27 cellular contexts compared by ENCODE assay signal in genomic region chrX:51569561-51569960, GRCh38. TPM values are rescaled to one million over a fixed set of nuclear protein-coding genes. Genes with fewer than 3 reads are reported as not detected.
"Had no signal": no experiment of that assay in that cellular context is flagged by ENCODE, and none has a peak within 500 bp of the region (broad histone marks: within the 10 kb centered on the region; RNA-seq: fewer than 3 reads in every experiment).

No MANE protein-coding gene starts in this region.

- H3K9me3 Mint-ChIP-seq: activated naive CD8-positive, alpha-beta T cell treated with anti-CD3 and anti-CD28 coated beads, Interleukin-2, amount 50 U/mL, for 24 hours; brain; immature natural killer cell; nephron; stimulated activated naive CD8-positive, alpha-beta T cell treated with anti-CD3 and anti-CD28 coated beads, Interleukin-15, Interleukin-2, amounts not matched to agents 100 ng/mL and 50 ng/mL, for 24 hours; T-cell; T-helper 2 cell treated with Interferon-gamma antibody and Interleukin-4, amounts not matched to agents 5 μg/mL and 100 μg/mL, for 36 hours had no signal

- H3K27me3 ChIP-seq: esophagus squamous epithelium, neutrophil, pancreas, thyroid gland, upper lobe of right lung had no signal

- H3K4me1 ChIP-seq: esophagus squamous epithelium, pancreas, thyroid gland, upper lobe of right lung had no signal

- H3K27me3 Mint-ChIP-seq: stimulated activated naive CD8-positive, alpha-beta T cell treated with anti-CD3 and anti-CD28 coated beads, Interleukin-15, Interleukin-2, amounts not matched to agents 100 ng/mL and 50 ng/mL, for 24 hours had no signal

- H3K27ac ChIP-seq: esophagus squamous epithelium, neutrophil, pancreas, thyroid gland, upper lobe of right lung had no signal

- ATAC-seq: activated naive CD8-positive, alpha-beta T cell treated with anti-CD3 and anti-CD28 coated beads, Interleukin-2, amount 50 U/mL, for 24 hours; left ventricle myocardium superior; pancreas; right cardiac atrium; T-cell; upper lobe of right lung had no signal

- FAIRE-seq: colon, pancreas had no signal

- H3K36me3 ChIP-seq: esophagus squamous epithelium, neutrophil, pancreas, thyroid gland, upper lobe of right lung had no signal

- H3K9me3 ChIP-seq: esophagus squamous epithelium, neutrophil, pancreas, thyroid gland, upper lobe of right lung had no signal

- H3K4me1 Mint-ChIP-seq: activated naive CD8-positive, alpha-beta T cell treated with anti-CD3 and anti-CD28 coated beads, Interleukin-2, amount 50 U/mL, for 24 hours; brain; immature natural killer cell; T-cell had no signal

- DNase-seq: activated CD8-positive, alpha-beta memory T cell treated with anti-CD3 and anti-CD28 coated beads for 24 hours; activated CD8-positive, alpha-beta memory T cell treated with anti-CD3 and anti-CD28 coated beads, Interleukin-2, amount 50 U/mL, for 4 hours; activated naive CD4-positive, alpha-beta T cell treated with anti-CD3 and anti-CD28 coated beads, Interleukin-2, amount 50 U/mL, for 16 hours; activated naive CD8-positive, alpha-beta T cell treated with anti-CD3 and anti-CD28 coated beads, Interleukin-2, amount 50 U/mL, for 24 hours; activated T-cell treated with anti-CD3 and anti-CD28 coated beads, Interleukin-2, amount 50 U/mL, for 48 hours; anterior cingulate cortex; central memory CD4-positive, alpha-beta T cell; effector memory CD4-positive, alpha-beta T cell; esophagus squamous epithelium; immature natural killer cell; left ventricle myocardium superior; pancreas; right cardiac atrium; stimulated activated CD4-positive, alpha-beta T cell treated with anti-CD3 and anti-CD28 coated beads, Interleukin-1b, Interleukin-23, amount 100 ng/mL, for 48 hours; substantia nigra; T-cell; thyroid gland; upper lobe of right lung had no signal

- H3K27ac Mint-ChIP-seq: activated naive CD8-positive, alpha-beta T cell treated with anti-CD3 and anti-CD28 coated beads, Interleukin-2, amount 50 U/mL, for 24 hours; brain; immature natural killer cell; stimulated activated naive CD8-positive, alpha-beta T cell treated with anti-CD3 and anti-CD28 coated beads, Interleukin-15, Interleukin-2, amounts not matched to agents 100 ng/mL and 50 ng/mL, for 24 hours; T-cell; T-helper 2 cell treated with Interferon-gamma antibody and Interleukin-4, amounts not matched to agents 5 μg/mL and 100 μg/mL, for 36 hours had no signal

- H3K36me3 Mint-ChIP-seq: brain, immature natural killer cell, T-cell had no signal

- H3K4me3 ChIP-seq: esophagus squamous epithelium, pancreas, thyroid gland, upper lobe of right lung had no signal

- H3K4me3 Mint-ChIP-seq: activated naive CD8-positive, alpha-beta T cell treated with anti-CD3 and anti-CD28 coated beads, Interleukin-2, amount 50 U/mL, for 24 hours; brain; immature natural killer cell; nephron; stimulated activated naive CD8-positive, alpha-beta T cell treated with anti-CD3 and anti-CD28 coated beads, Interleukin-15, Interleukin-2, amounts not matched to agents 100 ng/mL and 50 ng/mL, for 24 hours; T-cell; T-helper 2 cell treated with Interferon-gamma antibody and Interleukin-4, amounts not matched to agents 5 μg/mL and 100 μg/mL, for 36 hours had no signal

RNA-seq across cellular contexts. Expression of gene CENPVL3, which starts 49.2 kb away (rescaled TPM):
- total RNA-seq: dermis microvascular lymphatic vessel endothelial cell, esophagus squamous epithelium, glomerular endothelial cell, left ventricle myocardium superior, pancreas, pulmonary artery endothelial cell, right cardiac atrium, T-cell, thyroid gland, upper lobe of right lung had no signal
- polyA plus RNA-seq: immature natural killer cell, right cardiac atrium had no signal
